In the genomic region with DNA sequence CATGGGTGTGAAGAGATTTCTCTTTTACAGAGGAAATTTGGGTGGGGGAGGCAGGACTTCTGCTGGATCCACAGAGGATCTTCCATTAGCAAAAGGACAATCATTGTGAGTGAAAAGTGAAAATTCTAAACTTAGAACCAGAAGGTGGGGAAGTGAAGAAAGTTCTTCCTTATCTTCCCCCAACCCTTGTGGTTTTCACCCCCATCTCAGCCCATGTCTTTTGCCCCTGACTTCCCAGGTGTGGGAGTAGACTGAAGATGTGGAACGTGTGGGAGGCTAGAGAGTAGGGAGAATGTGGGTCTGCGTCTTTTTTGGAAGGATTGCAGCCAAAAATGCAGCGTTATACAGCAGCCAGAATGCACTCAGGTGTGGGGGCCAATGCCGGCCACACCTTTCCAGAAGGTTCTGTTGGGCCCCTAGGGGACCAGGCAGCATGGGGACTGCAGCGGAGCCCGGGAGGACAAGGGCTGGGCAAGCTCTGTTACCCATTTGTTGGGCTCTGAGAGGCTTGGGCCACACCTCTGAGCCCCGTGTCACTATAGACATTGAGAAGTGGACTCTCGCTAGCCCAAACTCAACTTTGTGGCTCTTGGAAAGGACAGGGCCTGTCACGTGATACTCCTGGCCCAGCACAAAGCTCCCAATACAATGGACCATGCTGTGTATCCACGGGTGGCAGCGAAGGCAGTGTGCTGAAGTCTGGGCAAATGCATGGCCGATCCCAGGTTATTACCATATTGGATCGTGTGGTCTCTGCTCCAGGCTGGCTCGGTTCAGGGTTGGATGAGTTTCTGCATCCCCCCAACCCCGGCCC, we compare ENCODE assay signal across 1 cellular context.
TF ChIP-seq lines count a peak whose summit lies in the region.

No MANE protein-coding gene starts in this region.

TF ChIP-seq in K562, 482 proteins besides CTCF, POLR2A, EP300 and RAD21 (continued from another document and continues in another):
- TF ChIP-seq PBX2 (CRISPR knock-in tag; IDR thresholded peaks at IDR 0.05; ENCODE audit: low read depth) (no peak), PBX2 (tag; conservative IDR thresholded peaks at IDR 0.05; ENCODE audit: low read depth) (no peak), NCOA1 (IDR thresholded peaks at IDR 0.05; ENCODE audit: low read depth) (no peak), ZNF79 (CRISPR knock-in tag; IDR thresholded peaks at IDR 0.05; ENCODE audit: low read depth) (no peak), RUNX1 (IDR thresholded peaks at IDR 0.05; ENCODE audit: low read depth) (0 out of 2 replicates have a peak, but pooled peaks have one; percentile 41), TEAD4 (IDR thresholded peaks at IDR 0.05; ENCODE audit: low read length) (peak; percentile 68; the same call in 1 of the 2 replicates), TEAD4 (CRISPR knock-in tag; IDR thresholded peaks at IDR 0.05; ENCODE audit: borderline replicate concordance) (no peak), C11orf30 (IDR thresholded peaks at IDR 0.05; ENCODE audit: low read depth) (no peak), GTF2A2 (tag; IDR thresholded peaks at IDR 0.05) (no peak), STAT5A (IDR thresholded peaks at IDR 0.05; ENCODE audit: borderline replicate concordance, low read length) (no peak), MIER1 (IDR thresholded peaks at IDR 0.05; ENCODE audit: low read depth) (no peak), GTF2E2 (tag; IDR thresholded peaks at IDR 0.05) (no peak), NR2F6 (CRISPR knock-in tag; IDR thresholded peaks at IDR 0.05) (no peak), NR4A1 (CRISPR knock-in tag; IDR thresholded peaks at IDR 0.05) (no peak), NR4A1 (tag; IDR thresholded peaks at IDR 0.05) (no peak), ARNT (IDR thresholded peaks at IDR 0.05) (no peak), SETDB1 (IDR thresholded peaks at IDR 0.05; ENCODE audit: low read length) (no peak), ZSCAN32 (CRISPR knock-in tag; IDR thresholded peaks at IDR 0.05) (no peak), IFI16 (CRISPR knock-in tag; IDR thresholded peaks at IDR 0.05) (no peak), KAT8 (IDR thresholded peaks at IDR 0.05; ENCODE audit: low read depth) (no peak), PKNOX1 (IDR thresholded peaks at IDR 0.05) (no peak), KDM5B (IDR thresholded peaks at IDR 0.05; ENCODE audit: insufficient replicate concordance, low read depth, low read length) (no peak), SNIP1 (IDR thresholded peaks at IDR 0.05; ENCODE audit: low read depth) (no peak), TAL1 (IDR thresholded peaks at IDR 0.05) (no peak; the same call in 1 of the 2 replicates), DPF2 (IDR thresholded peaks at IDR 0.05) (peak; percentile 52), ZFPM2 (CRISPR knock-in tag; IDR thresholded peaks at IDR 0.05) (no peak), SIRT6 (IDR thresholded peaks at IDR 0.05; ENCODE audit: low read depth, low read length) (no peak), TCF3 (CRISPR knock-in tag; IDR thresholded peaks at IDR 0.05) (peak; percentile 65), RHOXF2B (CRISPR knock-in tag; conservative IDR thresholded peaks at IDR 0.05) (no peak), NFXL1 (CRISPR knock-in tag; IDR thresholded peaks at IDR 0.05) (no peak), GTF3C2 (IDR thresholded peaks at IDR 0.05; ENCODE audit: borderline replicate concordance, extremely low read depth, insufficient read length) (no peak), ZNF134 (CRISPR knock-in tag; conservative IDR thresholded peaks at IDR 0.05) (no peak), GABPB1 (CRISPR knock-in tag; IDR thresholded peaks at IDR 0.05) (no peak), PRDM10 (IDR thresholded peaks at IDR 0.05; ENCODE audit: partially characterized antibody) (no peak), TARDBP (IDR thresholded peaks at IDR 0.05) (no peak), LEF1 (IDR thresholded peaks at IDR 0.05) (0 out of 2 replicates have a peak, but pooled peaks have one; percentile 19), TEAD1 (CRISPR knock-in tag; IDR thresholded peaks at IDR 0.05) (no peak), ZNF583 (CRISPR knock-in tag; IDR thresholded peaks at IDR 0.05) (no peak), TOE1 (IDR thresholded peaks at IDR 0.05; ENCODE audit: borderline replicate concordance) (peak; percentile 92), TOE1 (CRISPR knock-in tag; IDR thresholded peaks at IDR 0.05; ENCODE audit: borderline replicate concordance, low read depth) (no peak), HNRNPLL (IDR thresholded peaks at IDR 0.05; ENCODE audit: low read depth, low read length, poor library complexity, severe bottlenecking) (peak; percentile 9), HDAC1 (IDR thresholded peaks at IDR 0.05) (0 out of 4 replicates have a peak, but pooled peaks of 1 of the 2 experiments have one; percentile 55), SRSF1 (IDR thresholded peaks at IDR 0.05; ENCODE audit: low read depth, low read length) (no peak), ARID3B (CRISPR knock-in tag; IDR thresholded peaks at IDR 0.05; ENCODE audit: borderline replicate concordance) (no peak), POLR2AphosphoS5 (IDR thresholded peaks at IDR 0.05; ENCODE audit: control insufficient read depth, insufficient read depth, low read depth, low read length) (peak; percentile 42; the same call in 1 of the 2 replicates), HNRNPL (IDR thresholded peaks at IDR 0.05; ENCODE audit: low read depth, low read length) (no peak), ZNF143 (CRISPR knock-in tag; IDR thresholded peaks at IDR 0.05) (no peak), IRF2 (CRISPR knock-in tag; IDR thresholded peaks at IDR 0.05) (no peak), SP1 (CRISPR knock-in tag; IDR thresholded peaks at IDR 0.05) (no peak)
- TF ChIP-seq, protein P1, sequence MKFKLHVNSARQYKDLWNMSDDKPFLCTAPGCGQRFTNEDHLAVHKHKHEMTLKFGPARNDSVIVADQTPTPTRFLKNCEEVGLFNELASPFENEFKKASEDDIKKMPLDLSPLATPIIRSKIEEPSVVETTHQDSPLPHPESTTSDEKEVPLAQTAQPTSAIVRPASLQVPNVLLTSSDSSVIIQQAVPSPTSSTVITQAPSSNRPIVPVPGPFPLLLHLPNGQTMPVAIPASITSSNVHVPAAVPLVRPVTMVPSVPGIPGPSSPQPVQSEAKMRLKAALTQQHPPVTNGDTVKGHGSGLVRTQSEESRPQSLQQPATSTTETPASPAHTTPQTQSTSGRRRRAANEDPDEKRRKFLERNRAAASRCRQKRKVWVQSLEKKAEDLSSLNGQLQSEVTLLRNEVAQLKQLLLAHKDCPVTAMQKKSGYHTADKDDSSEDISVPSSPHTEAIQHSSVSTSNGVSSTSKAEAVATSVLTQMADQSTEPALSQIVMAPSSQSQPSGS (CRISPR knock-in tag; IDR thresholded peaks at IDR 0.05) = no peak
- TF ChIP-seq, protein P2, sequence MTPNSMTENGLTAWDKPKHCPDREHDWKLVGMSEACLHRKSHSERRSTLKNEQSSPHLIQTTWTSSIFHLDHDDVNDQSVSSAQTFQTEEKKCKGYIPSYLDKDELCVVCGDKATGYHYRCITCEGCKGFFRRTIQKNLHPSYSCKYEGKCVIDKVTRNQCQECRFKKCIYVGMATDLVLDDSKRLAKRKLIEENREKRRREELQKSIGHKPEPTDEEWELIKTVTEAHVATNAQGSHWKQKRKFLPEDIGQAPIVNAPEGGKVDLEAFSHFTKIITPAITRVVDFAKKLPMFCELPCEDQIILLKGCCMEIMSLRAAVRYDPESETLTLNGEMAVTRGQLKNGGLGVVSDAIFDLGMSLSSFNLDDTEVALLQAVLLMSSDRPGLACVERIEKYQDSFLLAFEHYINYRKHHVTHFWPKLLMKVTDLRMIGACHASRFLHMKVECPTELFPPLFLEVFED (CRISPR knock-in tag; conservative IDR thresholded peaks at IDR 0.05) = no peak
- TF ChIP-seq, protein P3, sequence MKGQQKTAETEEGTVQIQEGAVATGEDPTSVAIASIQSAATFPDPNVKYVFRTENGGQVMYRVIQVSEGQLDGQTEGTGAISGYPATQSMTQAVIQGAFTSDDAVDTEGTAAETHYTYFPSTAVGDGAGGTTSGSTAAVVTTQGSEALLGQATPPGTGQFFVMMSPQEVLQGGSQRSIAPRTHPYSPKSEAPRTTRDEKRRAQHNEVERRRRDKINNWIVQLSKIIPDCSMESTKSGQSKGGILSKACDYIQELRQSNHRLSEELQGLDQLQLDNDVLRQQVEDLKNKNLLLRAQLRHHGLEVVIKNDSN (CRISPR knock-in tag; IDR thresholded peaks at IDR 0.05) = peak; percentile 88
- TF ChIP-seq, protein P4, sequence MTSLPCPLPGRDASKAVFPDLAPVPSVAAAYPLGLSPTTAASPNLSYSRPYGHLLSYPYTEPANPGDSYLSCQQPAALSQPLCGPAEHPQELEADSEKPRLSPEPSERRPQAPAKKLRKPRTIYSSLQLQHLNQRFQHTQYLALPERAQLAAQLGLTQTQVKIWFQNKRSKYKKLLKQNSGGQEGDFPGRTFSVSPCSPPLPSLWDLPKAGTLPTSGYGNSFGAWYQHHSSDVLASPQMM (CRISPR knock-in tag; IDR thresholded peaks at IDR 0.05) = no peak
